ENCODE assay signal across 26 cellular contexts in genomic region chr1:191901651-191902050, GRCh38.
"Had no signal": no experiment of that assay in that cellular context is flagged by ENCODE, and none has a peak within 500 bp of the region (broad histone marks: within the 10 kb centered on the region; RNA-seq: fewer than 3 reads in every experiment).

No MANE protein-coding gene starts in this region.

- H3K27me3 ChIP-seq: colonic mucosa, dorsolateral prefrontal cortex, gastroesophageal sphincter, hepatocyte, spleen, suprapubic skin, tibial artery had no signal

- H3K27ac Mint-ChIP-seq: activated CD4-positive, alpha-beta memory T cell treated with anti-CD3 and anti-CD28 coated beads, Interleukin-2, amount 10 ng/mL, durations not matched to agents 7 days and 5 days; activated CD4-positive, alpha-beta T cell treated with anti-CD3 and anti-CD28 coated beads, Interleukin-2, amount 10 ng/mL, durations not matched to agents 7 days and 5 days; activated T-cell treated with anti-CD3 and anti-CD28 coated beads, Interleukin-2, amount 50 U/mL, for 24 hours; immature natural killer cell; memory B cell; naive thymus-derived CD8-positive, alpha-beta T cell; T-helper 1 cell treated with Interleukin-12 subunit alpha and Interleukin-12 subunit beta and Interleukin-4 antibody, amounts not matched to agents 30 μg/mL and 1 μg/mL, for 36 hours had no signal

- H2AFZ ChIP-seq: hepatocyte had no signal

- H3K36me3 ChIP-seq: colonic mucosa, gastroesophageal sphincter, spleen, suprapubic skin, tibial artery, WERI-Rb-1 had no signal

- H3K27me3 Mint-ChIP-seq: activated CD4-positive, alpha-beta memory T cell treated with anti-CD3 and anti-CD28 coated beads, Interleukin-2, amount 10 ng/mL, durations not matched to agents 7 days and 5 days; activated CD4-positive, alpha-beta T cell treated with anti-CD3 and anti-CD28 coated beads, Interleukin-2, amount 10 ng/mL, durations not matched to agents 7 days and 5 days; activated T-cell treated with anti-CD3 and anti-CD28 coated beads, Interleukin-2, amount 50 U/mL, for 24 hours; memory B cell; naive thymus-derived CD8-positive, alpha-beta T cell had no signal

- H3K79me2 ChIP-seq: hepatocyte had no signal

- H3K4me3 Mint-ChIP-seq: activated CD4-positive, alpha-beta memory T cell treated with anti-CD3 and anti-CD28 coated beads, Interleukin-2, amount 10 ng/mL, durations not matched to agents 7 days and 5 days; activated CD4-positive, alpha-beta T cell treated with anti-CD3 and anti-CD28 coated beads, Interleukin-2, amount 10 ng/mL, durations not matched to agents 7 days and 5 days; activated T-cell treated with anti-CD3 and anti-CD28 coated beads, Interleukin-2, amount 50 U/mL, for 24 hours; immature natural killer cell; memory B cell; naive thymus-derived CD8-positive, alpha-beta T cell; T-helper 1 cell treated with Interleukin-12 subunit alpha and Interleukin-12 subunit beta and Interleukin-4 antibody, amounts not matched to agents 30 μg/mL and 1 μg/mL, for 36 hours had no signal

- H3K9me3 ChIP-seq: colonic mucosa, gastroesophageal sphincter, spleen, suprapubic skin, tibial artery had no signal

- H3K36me3 Mint-ChIP-seq: immature natural killer cell; memory B cell; naive thymus-derived CD8-positive, alpha-beta T cell had no signal

- H3K27ac ChIP-seq: colonic mucosa, dorsolateral prefrontal cortex, gastroesophageal sphincter, hepatocyte, spleen, suprapubic skin, tibial artery, WERI-Rb-1 had no signal

- H3K4me2 ChIP-seq: hepatocyte had no signal

- H3K4me3 ChIP-seq: colonic mucosa, dorsolateral prefrontal cortex, gastroesophageal sphincter, hepatocyte, spleen, suprapubic skin, tibial artery had no signal

- H3K9me3 Mint-ChIP-seq: activated CD4-positive, alpha-beta T cell treated with anti-CD3 and anti-CD28 coated beads, Interleukin-2, amount 10 ng/mL, durations not matched to agents 7 days and 5 days; activated T-cell treated with anti-CD3 and anti-CD28 coated beads, Interleukin-2, amount 50 U/mL, for 24 hours; T-helper 1 cell treated with Interleukin-12 subunit alpha and Interleukin-12 subunit beta and Interleukin-4 antibody, amounts not matched to agents 30 μg/mL and 1 μg/mL, for 36 hours had no signal

- H3K4me1 Mint-ChIP-seq: activated CD4-positive, alpha-beta memory T cell treated with anti-CD3 and anti-CD28 coated beads, Interleukin-2, amount 10 ng/mL, durations not matched to agents 7 days and 5 days; activated CD4-positive, alpha-beta T cell treated with anti-CD3 and anti-CD28 coated beads, Interleukin-2, amount 10 ng/mL, durations not matched to agents 7 days and 5 days; immature natural killer cell; memory B cell; naive thymus-derived CD8-positive, alpha-beta T cell had no signal

- FAIRE-seq: TTC549 had no signal

- DNase-seq: activated CD4-positive, alpha-beta memory T cell treated with anti-CD3 and anti-CD28 coated beads, Interleukin-2, amount 10 ng/mL, durations not matched to agents 7 days and 5 days; activated CD4-positive, alpha-beta T cell treated with anti-CD3 and anti-CD28 coated beads for 1 hour; activated CD4-positive, alpha-beta T cell treated with anti-CD3 and anti-CD28 coated beads, Interleukin-2, amount 10 ng/mL, durations not matched to agents 7 days and 5 days; activated CD8-positive, alpha-beta memory T cell treated with anti-CD3 and anti-CD28 coated beads, Interleukin-2, amount 50 U/mL, for 48 hours; activated gamma-delta T cell; activated naive CD4-positive, alpha-beta T cell treated with anti-CD3 and anti-CD28 coated beads, Interleukin-2, amount 50 U/mL, for 16 hours; activated T-cell treated with anti-CD3 and anti-CD28 coated beads, Interleukin-2, amount 50 U/mL, for 24 hours; colonic mucosa; dorsolateral prefrontal cortex; effector memory CD4-positive, alpha-beta T cell; erythroblast; immature natural killer cell; naive thymus-derived CD8-positive, alpha-beta T cell; posterior cingulate gyrus; spleen; stimulated activated naive CD4-positive, alpha-beta T cell; SW 1271; T-helper 9 cell; tibial artery; WERI-Rb-1 had no signal

- H3K4me1 ChIP-seq: colonic mucosa, gastroesophageal sphincter, spleen, suprapubic skin, tibial artery had no signal
